In genomic region chr5:156402387-156402921, GRCh38 we compare ENCODE assay signal across 10 cellular contexts.
DNase-seq lines count a peak whose midpoint lies in the region; ATAC-seq lines count a peak whose summit lies in the region.
"Had no signal": no experiment of that assay in that cellular context is flagged by ENCODE, and none has a peak within 500 bp of the region (broad histone marks: within the 10 kb centered on the region; RNA-seq: fewer than 3 reads in every experiment).

No MANE protein-coding gene starts in this region.

- peak; percentile 75 for DNase-seq in activated CD8-positive, alpha-beta memory T cell treated with anti-CD3 and anti-CD28 coated beads, Interleukin-2, amount 10 ng/mL, durations not matched to agents 7 days and 5 days
- no peak for DNase-seq in activated CD8-positive, alpha-beta memory T cell treated with anti-CD3 and anti-CD28 coated beads for 24 hours
- DNase-seq in T follicular helper cell (ENCODE audit: low read depth) = peak; percentile 20
- DNase-seq in glomerular visceral epithelial cell (ENCODE audit: extremely low spot score) = peak; percentile 98
- no peak for DNase-seq in GOT3 (lab: John Stamatoyannopoulos, UW)
- no peak for DNase-seq in trophoblast cell
- DNase-seq in NCI-H82 treated with DMSO at 0.1 percent for 48 hours (lab: John Stamatoyannopoulos, UW; ENCODE audit: unreplicated experiment) = no peak
- DNase-seq: upper lobe of left lung had no signal

- H3K4me1 Mint-ChIP-seq in activated CD8-positive, alpha-beta memory T cell treated with anti-CD3 and anti-CD28 coated beads, Interleukin-2, amount 10 ng/mL, durations not matched to agents 7 days and 5 days = peaks cover 14% of the 10 kb centered on the region
- H3K4me1 Mint-ChIP-seq: immature natural killer cell had no signal

- no peak overlapping the region for H3K4ac ChIP-seq in trophoblast cell (ENCODE audit: low read depth, low read length)

- H2AK5ac ChIP-seq in trophoblast cell (ENCODE audit: low read length) = no peak overlapping the region

- WGBS in trophoblast cell (ENCODE audit: extremely low coverage, insufficient coverage, insufficient read length) = no CpG with 5 or more reads among the region's 8 CpGs

- no peak overlapping the region for H3K4me2 ChIP-seq in trophoblast cell (ENCODE audit: low read length)

- no peaks in the 10 kb centered on the region for H3K79me2 ChIP-seq in trophoblast cell (ENCODE audit: control insufficient read depth, insufficient read depth, low read length, poor library complexity)

- H3K14ac ChIP-seq in trophoblast cell (ENCODE audit: low read length) = no peak overlapping the region

- CTCF ChIA-PET in activated CD8-positive, alpha-beta memory T cell treated with anti-CD3 and anti-CD28 coated beads, Interleukin-2, amount 10 ng/mL, durations not matched to agents 7 days and 5 days (lab: Charles Lee) = interaction anchor here (1.3 kb wide), 1 partner anchor 19 kb away, joined by 3 read pairs; no protein-coding TSS in a partner anchor

- no peak overlapping the region for H2BK12ac ChIP-seq in trophoblast cell (ENCODE audit: low read length)

- H3K79me1 ChIP-seq in trophoblast cell (ENCODE audit: low read length) = no peaks in the 10 kb centered on the region

- peak overlapping the region; percentile 55 for H3K4me3 Mint-ChIP-seq in activated CD8-positive, alpha-beta memory T cell treated with anti-CD3 and anti-CD28 coated beads, Interleukin-2, amount 10 ng/mL, durations not matched to agents 7 days and 5 days

- no peaks in the 10 kb centered on the region for H3K9me3 ChIP-seq in trophoblast cell (ENCODE audit: insufficient read depth, low read depth, low read length)
- H3K9me3 ChIP-seq: upper lobe of left lung had no signal

- no peak overlapping the region for H3K27ac ChIP-seq in trophoblast cell (ENCODE audit: low read depth, low read length)
- H3K27ac ChIP-seq: upper lobe of left lung had no signal

- H3K9me3 Mint-ChIP-seq in activated CD8-positive, alpha-beta memory T cell treated with anti-CD3 and anti-CD28 coated beads, Interleukin-2, amount 10 ng/mL, durations not matched to agents 7 days and 5 days (ENCODE audit: low read depth) = no peaks in the 10 kb centered on the region
- H3K9me3 Mint-ChIP-seq: immature natural killer cell had no signal

- H3K9ac ChIP-seq in trophoblast cell (ENCODE audit: low read length) = no peak overlapping the region

- H3K27me3 Mint-ChIP-seq in activated CD8-positive, alpha-beta memory T cell treated with anti-CD3 and anti-CD28 coated beads, Interleukin-2, amount 10 ng/mL, durations not matched to agents 7 days and 5 days = no peaks in the 10 kb centered on the region

- peak overlapping the region; percentile 18 for H3K27ac Mint-ChIP-seq in activated CD8-positive, alpha-beta memory T cell treated with anti-CD3 and anti-CD28 coated beads, Interleukin-2, amount 10 ng/mL, durations not matched to agents 7 days and 5 days

- H3K4me3 ChIP-seq in trophoblast cell (ENCODE audit: low read depth, low read length) = no peak overlapping the region
- H3K4me3 ChIP-seq: upper lobe of left lung had no signal

- no peak overlapping the region for H3K23ac ChIP-seq in trophoblast cell (ENCODE audit: low read length)

- H2BK5ac ChIP-seq in trophoblast cell (ENCODE audit: low read depth, low read length, poor library complexity) = no peak overlapping the region

- H4K12ac ChIP-seq in trophoblast cell (ENCODE audit: low read depth, low read length) = no peak overlapping the region

- H3K36me3 Mint-ChIP-seq in activated CD8-positive, alpha-beta memory T cell treated with anti-CD3 and anti-CD28 coated beads, Interleukin-2, amount 10 ng/mL, durations not matched to agents 7 days and 5 days = no peaks in the 10 kb centered on the region

- H3K4me1 ChIP-seq in trophoblast cell (ENCODE audit: control insufficient read depth in 1 of 2, insufficient read depth in 2 of 2, low read length in 2 of 2) = no peaks in the 10 kb centered on the region
- H3K4me1 ChIP-seq: upper lobe of left lung had no signal

- H3K18ac ChIP-seq in trophoblast cell (ENCODE audit: low read length) = no peak overlapping the region

- H4K8ac ChIP-seq in trophoblast cell (ENCODE audit: low read depth, low read length) = no peak overlapping the region

- no peak overlapping the region for H2AFZ ChIP-seq in trophoblast cell (ENCODE audit: insufficient read depth, low read length, poor library complexity)

- H4K91ac ChIP-seq in trophoblast cell (ENCODE audit: low read depth, low read length) = no peak overlapping the region

- no peaks in the 10 kb centered on the region for H3K27me3 ChIP-seq in trophoblast cell (ENCODE audit: insufficient read depth, low read length)
- H3K27me3 ChIP-seq: upper lobe of left lung had no signal

- ATAC-seq in activated CD8-positive, alpha-beta memory T cell treated with anti-CD3 and anti-CD28 coated beads, Interleukin-2, amount 10 ng/mL, durations not matched to agents 7 days and 5 days = peak; percentile 93
- peak; percentile 98 for ATAC-seq in HG03025 (IDR thresholded peaks at IDR 0.05; ENCODE audit: low FRiP score, unreplicated experiment)

- H2BK120ac ChIP-seq in trophoblast cell (ENCODE audit: insufficient read depth, low read length, poor library complexity) = no peak overlapping the region

- H3K36me3 ChIP-seq in trophoblast cell (ENCODE audit: control insufficient read depth in 1 of 2, insufficient read depth in 2 of 2, low read length in 2 of 2) = no peaks in the 10 kb centered on the region
- H3K36me3 ChIP-seq: upper lobe of left lung had no signal

Comparison
In these comparisons a context has a peak if more than half of its experiments do, and no peak if none do; other contexts are left out.
1. DNase-seq: peak in activated CD8-positive, alpha-beta memory T cell treated with anti-CD3 and anti-CD28 coated beads, Interleukin-2, amount 10 ng/mL, durations not matched to agents 7 days and 5 days (single experiment), T follicular helper cell (single experiment) and glomerular visceral epithelial cell (single experiment); none in activated CD8-positive, alpha-beta memory T cell treated with anti-CD3 and anti-CD28 coated beads for 24 hours (single experiment), GOT3 (single experiment), trophoblast cell (0 of 2) and NCI-H82 treated with DMSO at 0.1 percent for 48 hours (single experiment).